Comparison of ENCODE assay signal across 19 cellular contexts in the genomic region with DNA sequence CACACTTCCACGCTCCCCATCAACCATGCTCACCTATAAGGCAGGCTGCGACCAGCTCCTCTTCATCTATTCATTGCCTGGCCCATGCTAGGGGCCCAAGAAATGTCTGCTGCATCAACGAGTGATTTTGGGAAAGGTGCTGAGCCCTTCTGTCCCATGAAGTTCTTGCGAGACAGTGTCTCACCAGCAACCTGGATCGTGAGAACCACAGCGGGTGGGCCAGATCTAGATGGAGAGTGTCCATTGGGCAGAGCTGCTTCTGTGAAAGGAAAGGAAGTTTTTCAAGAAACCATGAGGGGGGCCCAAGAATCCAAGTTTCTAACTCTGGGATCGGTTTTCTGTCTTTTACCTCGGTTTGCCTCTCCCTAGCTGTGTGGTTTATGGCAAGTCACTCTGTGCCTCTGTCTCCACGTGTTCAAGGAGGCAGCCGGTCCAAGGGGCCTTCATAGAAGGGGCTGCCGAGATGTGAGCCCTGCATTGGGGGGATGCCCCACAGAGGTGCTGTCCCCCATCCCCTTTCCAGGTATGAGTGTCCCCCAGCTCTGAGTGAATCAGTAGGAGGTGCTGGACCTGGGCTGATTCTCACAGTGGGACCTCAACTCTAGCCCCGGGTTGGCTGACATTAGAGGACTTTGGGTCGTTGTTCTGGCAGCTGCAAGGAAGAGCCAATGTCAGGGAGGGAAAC. TPM values are rescaled to one million over a fixed set of nuclear protein-coding genes. Genes with fewer than 3 reads are reported as not detected.
"Had no signal": no experiment of that assay in that cellular context is flagged by ENCODE, and none has a peak within 500 bp of the region (broad histone marks: within the 10 kb centered on the region; RNA-seq: fewer than 3 reads in every experiment).

No MANE protein-coding gene starts in this region.

- H3K4me3 Mint-ChIP-seq: memory B cell had no signal

- H3K27ac ChIP-seq: adrenal gland, esophagus muscularis mucosa, pancreas, SJCRH30, skin epidermis, upper lobe of right lung had no signal

- DNase-seq: activated CD4-positive, alpha-beta T cell treated with anti-CD3 and anti-CD28 coated beads for 48 hours; activated gamma-delta T cell; activated T-cell treated with anti-CD3 and anti-CD28 coated beads, Interleukin-2, amount 50 U/mL, for 1 hour; hippocampal formation; left ventricle myocardium superior; SJCRH30; stimulated activated CD4-positive, alpha-beta T cell treated with anti-CD3 and anti-CD28 coated beads, Interleukin-15, amount 100 ng/mL, for 24 hours; stimulated activated CD4-positive, alpha-beta T cell treated with anti-CD3 and anti-CD28 coated beads, Interleukin-4, amount 100 ng/mL, for 1 hour; stimulated activated naive CD4-positive, alpha-beta T cell treated with Interleukin-2 at 50 U/mL for 16 hours; T-helper 2 cell had no signal

- H3K4me3 ChIP-seq: adrenal gland, esophagus muscularis mucosa, pancreas, SJCRH30, skin epidermis, upper lobe of right lung had no signal

- H3K4me1 ChIP-seq: adrenal gland, esophagus muscularis mucosa, pancreas, upper lobe of right lung had no signal

- H3K27ac Mint-ChIP-seq: memory B cell had no signal

- H3K27me3 ChIP-seq: pancreas, upper lobe of right lung had no signal

- H3K36me3 ChIP-seq: adrenal gland, esophagus muscularis mucosa, pancreas, SJCRH30, upper lobe of right lung had no signal

- H3K9me3 ChIP-seq: adrenal gland, esophagus muscularis mucosa, pancreas, SJCRH30, upper lobe of right lung had no signal

- ATAC-seq: left ventricle myocardium superior, pancreas, upper lobe of right lung had no signal

RNA-seq across cellular contexts. Expression of a gene that starts 8.3 kb away (rescaled TPM):
- total RNA-seq: activated CD8-positive, alpha-beta memory T cell treated with anti-CD3 and anti-CD28 coated beads for 36 hours; adrenal gland; left ventricle myocardium superior; pancreas; temporal lobe; upper lobe of right lung had no signal

RNA-seq across cellular contexts. Expression of a gene that starts 52.3 kb away (rescaled TPM):
- total RNA-seq: activated CD8-positive, alpha-beta memory T cell treated with anti-CD3 and anti-CD28 coated beads for 36 hours; adrenal gland; esophagus muscularis mucosa; left ventricle myocardium superior; pancreas; temporal lobe; upper lobe of right lung had no signal
- polyA plus RNA-seq: adrenal gland, neural cell, pancreas had no signal
